Comparison of ENCODE assay signal across 8 cellular contexts in genomic region chr17:77470800-77471733, GRCh38.
DNase-seq lines count a peak whose midpoint lies in the region; ATAC-seq and TF ChIP-seq lines count a peak whose summit lies in the region.

No MANE protein-coding gene starts in this region.

- H3K4me3 ChIP-seq in HUES64 (ENCODE audit: low read length) (no peak overlapping the region), hepatocyte (no peak overlapping the region)

- H3K36me3 Mint-ChIP-seq in activated CD8-positive, alpha-beta T cell treated with anti-CD3 and anti-CD28 coated beads, Interleukin-2, amount 10 ng/mL, durations not matched to agents 7 days and 5 days (ENCODE audit: low read depth): peaks cover 85% of the 10 kb centered on the region
- peaks cover 96% of the 10 kb centered on the region for H3K36me3 Mint-ChIP-seq in stimulated activated effector memory CD8-positive, alpha-beta T cell treated with anti-CD3 and anti-CD28 coated beads, Interleukin-12 subunit alpha, Interleukin-12 subunit beta, amount 100 ng/mL, for 72 hours

- no peak for TF ChIP-seq POLR2A in GM18505 (IDR thresholded peaks at IDR 0.05; ENCODE audit: borderline replicate concordance, extremely low read depth, insufficient read depth, insufficient read length)

- H3K4me1 Mint-ChIP-seq in activated CD8-positive, alpha-beta T cell treated with anti-CD3 and anti-CD28 coated beads, Interleukin-2, amount 10 ng/mL, durations not matched to agents 7 days and 5 days (ENCODE audit: low read depth): peaks cover 97% of the 10 kb centered on the region
- peaks cover 99% of the 10 kb centered on the region for H3K4me1 Mint-ChIP-seq in stimulated activated effector memory CD8-positive, alpha-beta T cell treated with anti-CD3 and anti-CD28 coated beads, Interleukin-12 subunit alpha, Interleukin-12 subunit beta, amount 100 ng/mL, for 72 hours

- intact Hi-C loops in head of caudate nucleus (cut with DNase I): no loop called here

- POLR2A ChIA-PET in activated CD8-positive, alpha-beta T cell treated with anti-CD3 and anti-CD28 coated beads, Interleukin-2, amount 10 ng/mL, durations not matched to agents 7 days and 5 days (lab: Charles Lee): interaction anchor here (0.8 to 2.7 kb wide), 5 partner anchors 8 to 77 kb away, joined by 3 to 10 read pairs (median 7); no protein-coding TSS in a partner anchor

- H3K4me2 ChIP-seq in hepatocyte: peak overlapping the region; percentile 67

- H3K9me3 ChIP-seq in HUES64 (ENCODE audit: insufficient read depth, low read depth, low read length) (no peaks in the 10 kb centered on the region), hepatocyte (ENCODE audit: low read depth) (no peaks in the 10 kb centered on the region)

- no peak for ATAC-seq in activated CD8-positive, alpha-beta T cell treated with anti-CD3 and anti-CD28 coated beads, Interleukin-2, amount 10 ng/mL, durations not matched to agents 7 days and 5 days
- no peak for ATAC-seq in stimulated activated effector memory CD8-positive, alpha-beta T cell treated with anti-CD3 and anti-CD28 coated beads, Interleukin-12 subunit alpha, Interleukin-12 subunit beta, amount 100 ng/mL, for 72 hours
- ATAC-seq in GM18505 (IDR thresholded peaks at IDR 0.05; ENCODE audit: unreplicated experiment) (no peak), GM18873 (IDR thresholded peaks at IDR 0.05; ENCODE audit: low FRiP score, unreplicated experiment) (no peak)

- DNase-seq in activated CD8-positive, alpha-beta T cell treated with anti-CD3 and anti-CD28 coated beads, Interleukin-2, amount 10 ng/mL, durations not matched to agents 7 days and 5 days: no peak
- DNase-seq in hepatocyte (ENCODE audit: low spot score) (peak; percentile 70), head of caudate nucleus (no peak)
- no peak for DNase-seq in stimulated activated effector memory CD8-positive, alpha-beta T cell treated with anti-CD3 and anti-CD28 coated beads, Interleukin-12 subunit alpha, Interleukin-12 subunit beta, amount 100 ng/mL, for 72 hours (ENCODE audit: low spot score in 2 of 2)
- DNase-seq in stimulated activated CD4-positive, alpha-beta T cell treated with anti-CD3 and anti-CD28 coated beads, Interleukin-2, amount 100 ng/mL, for 48 hours: no peak

- no peaks in the 10 kb centered on the region for H3K9me2 ChIP-seq in hepatocyte (replicated peaks; ENCODE audit: insufficient read depth)

- peak overlapping the region; percentile 72; the same call in 1 of the 2 replicates for H3K9ac ChIP-seq in HUES64 (ENCODE audit: low read depth, low read length)

- no peak overlapping the region for H2AFZ ChIP-seq in hepatocyte

- no peak overlapping the region for H3K4me3 Mint-ChIP-seq in activated CD8-positive, alpha-beta T cell treated with anti-CD3 and anti-CD28 coated beads, Interleukin-2, amount 10 ng/mL, durations not matched to agents 7 days and 5 days
- H3K4me3 Mint-ChIP-seq in stimulated activated effector memory CD8-positive, alpha-beta T cell treated with anti-CD3 and anti-CD28 coated beads, Interleukin-12 subunit alpha, Interleukin-12 subunit beta, amount 100 ng/mL, for 72 hours: peak overlapping the region; percentile 46

- no peaks in the 10 kb centered on the region for H3K27me3 Mint-ChIP-seq in activated CD8-positive, alpha-beta T cell treated with anti-CD3 and anti-CD28 coated beads, Interleukin-2, amount 10 ng/mL, durations not matched to agents 7 days and 5 days (ENCODE audit: low read depth)

- no peaks in the 10 kb centered on the region for H3K9me3 Mint-ChIP-seq in activated CD8-positive, alpha-beta T cell treated with anti-CD3 and anti-CD28 coated beads, Interleukin-2, amount 10 ng/mL, durations not matched to agents 7 days and 5 days (ENCODE audit: insufficient read depth)
- H3K9me3 Mint-ChIP-seq in stimulated activated effector memory CD8-positive, alpha-beta T cell treated with anti-CD3 and anti-CD28 coated beads, Interleukin-12 subunit alpha, Interleukin-12 subunit beta, amount 100 ng/mL, for 72 hours: peaks cover 5% of the 10 kb centered on the region

- peaks cover 92% of the 10 kb centered on the region for H3K79me2 ChIP-seq in hepatocyte

- WGBS in HUES64: 43% methylated on average over 9 of the region's 9 CpGs
- WGBS in hepatocyte (ENCODE audit: low lambda C conversion rate, missing lambda C conversion rate): 32% methylated on average over 9 of the region's 9 CpGs

- no peak for TF ChIP-seq CTCF in hepatocyte (IDR thresholded peaks at IDR 0.05; ENCODE audit: poor library complexity)

- peaks cover 34% of the 10 kb centered on the region for H4K20me1 ChIP-seq in hepatocyte (ENCODE audit: insufficient read depth, poor library complexity, severe bottlenecking)

- H3K27ac ChIP-seq in HUES64 (ENCODE audit: low read depth, low read length): peak overlapping the region; percentile 99
- H3K27ac ChIP-seq in hepatocyte: peak overlapping the region; percentile 95

- H3K4me1 ChIP-seq in HUES64 (ENCODE audit: insufficient read depth, low read length): peaks cover 66% of the 10 kb centered on the region
- peaks cover 77% of the 10 kb centered on the region for H3K4me1 ChIP-seq in hepatocyte (ENCODE audit: insufficient read depth)

- H3K27me3 ChIP-seq in HUES64 (ENCODE audit: insufficient read depth, low read length) (no peaks in the 10 kb centered on the region), hepatocyte (no peaks in the 10 kb centered on the region)

- H3K36me3 ChIP-seq in HUES64 (ENCODE audit: insufficient read depth, low read length): peaks cover 16% of the 10 kb centered on the region; the same call in 1 of the 2 replicates
- no peaks in the 10 kb centered on the region for H3K36me3 ChIP-seq in hepatocyte (replicated peaks; ENCODE audit: insufficient read depth, low read depth)

- CTCF ChIA-PET in activated CD8-positive, alpha-beta T cell treated with anti-CD3 and anti-CD28 coated beads, Interleukin-2, amount 10 ng/mL, durations not matched to agents 7 days and 5 days (lab: Charles Lee): interaction anchor here (1.9 to 3.7 kb wide), 4 partner anchors 11 to 140 kb away, joined by 6 to 16 read pairs (median 10); no protein-coding TSS in a partner anchor

- H3K27ac Mint-ChIP-seq in activated CD8-positive, alpha-beta T cell treated with anti-CD3 and anti-CD28 coated beads, Interleukin-2, amount 10 ng/mL, durations not matched to agents 7 days and 5 days: peak overlapping the region; percentile 67
- H3K27ac Mint-ChIP-seq in stimulated activated effector memory CD8-positive, alpha-beta T cell treated with anti-CD3 and anti-CD28 coated beads, Interleukin-12 subunit alpha, Interleukin-12 subunit beta, amount 100 ng/mL, for 72 hours: peak overlapping the region; percentile 72
